13 cellular contexts compared by ENCODE assay signal in genomic region chr4:38050560-38051350, GRCh38.
DNase-seq lines count a peak whose midpoint lies in the region; ATAC-seq and TF ChIP-seq lines count a peak whose summit lies in the region.
"Had no signal": no experiment of that assay in that cellular context is flagged by ENCODE, and none has a peak within 500 bp of the region (broad histone marks: within the 10 kb centered on the region; RNA-seq: fewer than 3 reads in every experiment).

No MANE protein-coding gene starts in this region.

- no peak overlapping the region for H2BK20ac ChIP-seq in IMR-90 (ENCODE audit: low read depth, low read length)

- no peak overlapping the region for H3K56ac ChIP-seq in IMR-90 (ENCODE audit: extremely low read depth, insufficient read depth, low read length)

- no peak overlapping the region for H2AFZ ChIP-seq in IMR-90 (replicated peaks; ENCODE audit: low read length, poor library complexity)
- H2AFZ ChIP-seq: neural progenitor cell had no signal

- no peak overlapping the region for H2BK120ac ChIP-seq in IMR-90 (ENCODE audit: low read depth, low read length)

- no peaks in the 10 kb centered on the region for H4K20me1 ChIP-seq in IMR-90 (ENCODE audit: insufficient read depth, low read length)

- no peak overlapping the region for H3K27ac ChIP-seq in IMR-90 (ENCODE audit: insufficient read depth, low read length)
- H3K27ac ChIP-seq in liver (ENCODE audit: low read depth in 1 of 2, low read length in 2 of 2): peak overlapping the region; percentile 21 to 48
- H3K27ac ChIP-seq: neural progenitor cell had no signal

- H4K5ac ChIP-seq in IMR-90 (ENCODE audit: low read depth, low read length): no peak overlapping the region

- DNase-seq in IMR-90: peak; percentile 21
- peak; percentile 78 for DNase-seq in fibroblast of pulmonary artery (ENCODE audit: low read depth)
- no peak for DNase-seq in sciatic nerve (ENCODE audit: low spot score)
- DNase-seq in stimulated activated naive CD4-positive, alpha-beta T cell (lab: John Stamatoyannopoulos, UW): no peak
- no peak for DNase-seq in GM10266 (ENCODE audit: extremely low spot score)
- DNase-seq: activated naive CD4-positive, alpha-beta T cell treated with Interleukin-2 at 50 U/mL for 16 hours; NK-92 treated with Interleukin-12 subunit alpha and Interleukin-12 subunit beta, amount 100 ng/mL, for 24 hours; stimulated activated CD4-positive, alpha-beta T cell treated with anti-CD3 and anti-CD28 coated beads, Interleukin-15, amount 100 ng/mL, for 24 hours had no signal

- TF ChIP-seq RAD21 in IMR-90 (IDR thresholded peaks at IDR 0.05; ENCODE audit: low read length) (no peak), liver (IDR thresholded peaks at IDR 0.05) (no peak)

- 0 out of 2 replicates have a peak overlapping the region, but pooled peaks have one; percentile 24 for H3K4ac ChIP-seq in IMR-90 (ENCODE audit: low read depth, low read length)

- no peak overlapping the region for H2BK5ac ChIP-seq in IMR-90 (ENCODE audit: low read depth, low read length, poor library complexity, severe bottlenecking)

- no peak overlapping the region for H3K4me2 ChIP-seq in IMR-90 (ENCODE audit: low read depth, low read length)
- H3K4me2 ChIP-seq: neural progenitor cell had no signal

- H3K14ac ChIP-seq in IMR-90 (replicated peaks; ENCODE audit: low read depth, low read length): no peak overlapping the region

- H2BK15ac ChIP-seq in IMR-90 (ENCODE audit: low read depth, low read length): no peak overlapping the region

- no peak for TF ChIP-seq POLR2A in IMR-90 (IDR thresholded peaks at IDR 0.05; ENCODE audit: low read depth, low read length)

- CTCF ChIA-PET in IMR-90 (lab: Yijun Ruan, JAX): interaction anchor here (0.7 kb wide), 1 partner anchor 18 kb away, joined by 3 read pairs; no protein-coding TSS in a partner anchor

- H3K27me3 ChIP-seq in IMR-90 (ENCODE audit: control insufficient read depth, insufficient read depth, low read length): no peaks in the 10 kb centered on the region
- no peaks in the 10 kb centered on the region for H3K27me3 ChIP-seq in liver (ENCODE audit: control insufficient read depth in 4 of 4, insufficient read depth in 4 of 4, low read length in 3 of 4)
- H3K27me3 ChIP-seq: neural progenitor cell had no signal

- 88% methylated on average over 4 of the region's 10 CpGs; no CpG with 5 or more reads in 1 of the 2 experiments for WGBS in IMR-90 (ENCODE audit: extremely low coverage in 2 of 2, insufficient read length in 1 of 2), 2 experiments
- 81% methylated on average over 10 of the region's 10 CpGs for WGBS in liver

- no peak overlapping the region for H3K23ac ChIP-seq in IMR-90 (ENCODE audit: low read depth, low read length)

- H3K4me1 ChIP-seq in IMR-90 (ENCODE audit: control insufficient read depth, insufficient read depth, low read length) (peaks cover 3% of the 10 kb centered on the region; the same call in 1 of the 2 replicates), liver (ENCODE audit: control insufficient read depth in 4 of 4, insufficient read depth in 4 of 4, low read length in 3 of 4) (no peaks in the 10 kb centered on the region)

- dilution Hi-C loops in IMR-90 (cut with HindIII; ENCODE audit: low sequenced_read_pairs, unreplicated experiment): no loop called here

- H2AK5ac ChIP-seq in IMR-90 (ENCODE audit: low read depth, low read length): no peak overlapping the region

- no peak overlapping the region for H3K9ac ChIP-seq in IMR-90 (ENCODE audit: low read depth, low read length)
- no peak overlapping the region for H3K9ac ChIP-seq in liver (ENCODE audit: low read depth in 1 of 2, low read length in 2 of 2)
- H3K9ac ChIP-seq: neural progenitor cell had no signal

- POLR2A ChIA-PET in IMR-90 (lab: Charles Lee; ENCODE audit: unreplicated experiment): interaction anchor here (0.5 kb wide), 1 partner anchor 83 kb away, joined by 4 read pairs; no protein-coding TSS in a partner anchor

- ATAC-seq in IMR-90 (ENCODE audit: low read depth) (peak; percentile 38), sciatic nerve (peak; percentile 35), HG03135 (IDR thresholded peaks at IDR 0.05; ENCODE audit: unreplicated experiment) (no peak), HG02884 (IDR thresholded peaks at IDR 0.05; ENCODE audit: unreplicated experiment) (no peak)
- ATAC-seq: HCT116 had no signal

- BruUV-seq in IMR-90 (replicated peaks; lab: Mats Ljungman, UMichigan): no TSS peak

- TF ChIP-seq CTCF in IMR-90 (conservative IDR thresholded peaks at IDR 0.05; ENCODE audit: low read depth, low read length): no peak
- TF ChIP-seq CTCF in fibroblast of pulmonary artery (IDR thresholded peaks at IDR 0.05; ENCODE audit: low read length, missing control alignments): no peak
- no peak for TF ChIP-seq CTCF in liver (IDR thresholded peaks at IDR 0.05; ENCODE audit: low read depth, low read length, missing input control)
- TF ChIP-seq CTCF in GM10266 (IDR thresholded peaks at IDR 0.05; ENCODE audit: control insufficient read depth, insufficient read depth, low read depth, missing control alignments): no peak

- no peak overlapping the region for H2AK9ac ChIP-seq in IMR-90 (replicated peaks; ENCODE audit: low read depth, low read length, poor library complexity)

- H4K8ac ChIP-seq in IMR-90 (ENCODE audit: low read depth in 2 of 2, low read length in 2 of 2): 0 out of 4 replicates have a peak overlapping the region, but pooled peaks of 1 of the 2 experiments have one; percentile 32

- 0 out of 4 replicates have a peak, but pooled peaks cover 0 to 7% of the 10 kb centered on the region in 2 experiments for H3K79me1 ChIP-seq in IMR-90 (ENCODE audit: low read depth in 1 of 2, low read length in 2 of 2)

- no peak overlapping the region for H3K4me3 ChIP-seq in IMR-90 (ENCODE audit: insufficient read depth, low read depth, low read length)
- no peak overlapping the region for H3K4me3 ChIP-seq in fibroblast of pulmonary artery (replicated peaks; ENCODE audit: low read depth, low read length)
- H3K4me3 ChIP-seq in liver (ENCODE audit: low read depth in 1 of 3, low read length in 3 of 3): no peak overlapping the region
- H3K4me3 ChIP-seq: neural progenitor cell had no signal

- H4K91ac ChIP-seq in IMR-90 (ENCODE audit: insufficient read depth, low read depth, low read length): no peak overlapping the region

- in situ Hi-C loops in IMR-90 (cut with MboI; ENCODE audit: low sequenced_read_pairs): no loop called here

- H3K9me1 ChIP-seq in IMR-90 (ENCODE audit: insufficient read depth, low read length): peaks cover 7% of the 10 kb centered on the region; the same call in 1 of the 2 replicates

- intact Hi-C loops in IMR-90 (cut with micrococcal nuclease) (no loop called here), sciatic nerve (cut with DNase I) (no loop called here)

- H3K36me3 ChIP-seq in IMR-90 (ENCODE audit: control insufficient read depth, insufficient read depth, low read length): peaks cover 12% of the 10 kb centered on the region
- peaks cover 3 to 34% (median 28%) of the 10 kb centered on the region in 4 donors for H3K36me3 ChIP-seq in liver (ENCODE audit: control insufficient read depth in 4 of 4, insufficient read depth in 3 of 4, low read depth in 1 of 4, low read length in 3 of 4)

- H3K9me3 ChIP-seq in IMR-90 (ENCODE audit: control insufficient read depth, insufficient read depth, low read length): no peaks in the 10 kb centered on the region
- H3K9me3 ChIP-seq in liver (ENCODE audit: control insufficient read depth in 4 of 4, low read length in 3 of 4): no peaks in the 10 kb centered on the region

- H3K18ac ChIP-seq in IMR-90 (ENCODE audit: low read depth, low read length): no peak overlapping the region

TF ChIP-seq in IMR-90, 13 proteins besides CTCF, POLR2A, EP300 and RAD21 (continues in another document):
- TF ChIP-seq RFX5 (IDR thresholded peaks at IDR 0.05; ENCODE audit: low read depth, low read length) (no peak), MAZ (IDR thresholded peaks at IDR 0.05; ENCODE audit: borderline replicate concordance, low read depth, low read length) (no peak), FOS (IDR thresholded peaks at IDR 0.05; ENCODE audit: low read depth, low read length) (no peak), CHD1 (IDR thresholded peaks at IDR 0.05; ENCODE audit: low read depth, low read length) (no peak), NFE2L2 (IDR thresholded peaks at IDR 0.05; ENCODE audit: low read depth, low read length) (no peak), BHLHE40 (IDR thresholded peaks at IDR 0.05; ENCODE audit: low read depth, low read length) (no peak), SMC3 (IDR thresholded peaks at IDR 0.05; ENCODE audit: low read depth, low read length) (no peak), RCOR1 (IDR thresholded peaks at IDR 0.05; ENCODE audit: insufficient replicate concordance, low read length) (no peak), USF2 (IDR thresholded peaks at IDR 0.05; ENCODE audit: low read depth, low read length) (no peak), CEBPB (IDR thresholded peaks at IDR 0.05; ENCODE audit: low read depth, low read length) (no peak)

TF ChIP-seq in liver, 16 proteins besides CTCF, POLR2A, EP300 and RAD21 (continues in another document):
- no peak for TF ChIP-seq HNF4G (IDR thresholded peaks at IDR 0.05)
- TF ChIP-seq NR2F2 (IDR thresholded peaks at IDR 0.05): no peak
- no peak for TF ChIP-seq SP1 (IDR thresholded peaks at IDR 0.05)
- no peak for TF ChIP-seq MAX (IDR thresholded peaks at IDR 0.05)
- TF ChIP-seq, protein P1, sequence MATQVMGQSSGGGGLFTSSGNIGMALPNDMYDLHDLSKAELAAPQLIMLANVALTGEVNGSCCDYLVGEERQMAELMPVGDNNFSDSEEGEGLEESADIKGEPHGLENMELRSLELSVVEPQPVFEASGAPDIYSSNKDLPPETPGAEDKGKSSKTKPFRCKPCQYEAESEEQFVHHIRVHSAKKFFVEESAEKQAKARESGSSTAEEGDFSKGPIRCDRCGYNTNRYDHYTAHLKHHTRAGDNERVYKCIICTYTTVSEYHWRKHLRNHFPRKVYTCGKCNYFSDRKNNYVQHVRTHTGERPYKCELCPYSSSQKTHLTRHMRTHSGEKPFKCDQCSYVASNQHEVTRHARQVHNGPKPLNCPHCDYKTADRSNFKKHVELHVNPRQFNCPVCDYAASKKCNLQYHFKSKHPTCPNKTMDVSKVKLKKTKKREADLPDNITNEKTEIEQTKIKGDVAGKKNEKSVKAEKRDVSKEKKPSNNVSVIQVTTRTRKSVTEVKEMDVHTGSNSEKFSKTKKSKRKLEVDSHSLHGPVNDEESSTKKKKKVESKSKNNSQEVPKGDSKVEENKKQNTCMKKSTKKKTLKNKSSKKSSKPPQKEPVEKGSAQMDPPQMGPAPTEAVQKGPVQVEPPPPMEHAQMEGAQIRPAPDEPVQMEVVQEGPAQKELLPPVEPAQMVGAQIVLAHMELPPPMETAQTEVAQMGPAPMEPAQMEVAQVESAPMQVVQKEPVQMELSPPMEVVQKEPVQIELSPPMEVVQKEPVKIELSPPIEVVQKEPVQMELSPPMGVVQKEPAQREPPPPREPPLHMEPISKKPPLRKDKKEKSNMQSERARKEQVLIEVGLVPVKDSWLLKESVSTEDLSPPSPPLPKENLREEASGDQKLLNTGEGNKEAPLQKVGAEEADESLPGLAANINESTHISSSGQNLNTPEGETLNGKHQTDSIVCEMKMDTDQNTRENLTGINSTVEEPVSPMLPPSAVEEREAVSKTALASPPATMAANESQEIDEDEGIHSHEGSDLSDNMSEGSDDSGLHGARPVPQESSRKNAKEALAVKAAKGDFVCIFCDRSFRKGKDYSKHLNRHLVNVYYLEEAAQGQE (IDR thresholded peaks at IDR 0.05): no peak

Comparison
In these comparisons a context has a peak if more than half of its experiments do, and no peak if none do; other contexts are left out.
1. ATAC-seq: peak in IMR-90 (single experiment) and sciatic nerve (single experiment); none in HG03135 (single experiment) and HG02884 (single experiment).
2. DNase-seq: peak in IMR-90 (single experiment) and fibroblast of pulmonary artery (single experiment); none in sciatic nerve (single experiment), stimulated activated naive CD4-positive, alpha-beta T cell (0 of 6) and GM10266 (single experiment).